36 cellular contexts compared by ENCODE assay signal in genomic region chr13:100110269-100110668, GRCh38.
"Had no signal": no experiment of that assay in that cellular context is flagged by ENCODE, and none has a peak within 500 bp of the region (broad histone marks: within the 10 kb centered on the region; RNA-seq: fewer than 3 reads in every experiment).

No MANE protein-coding gene starts in this region.

- H3K27me3 ChIP-seq: ascending aorta, cardiac muscle cell had no signal

- H3K9me3 Mint-ChIP-seq: activated B cell treated with CpG ODN at 0.5 μM for 24 hours; activated CD4-positive, alpha-beta memory T cell treated with anti-CD3 and anti-CD28 coated beads for 36 hours; activated CD4-positive, alpha-beta T cell treated with anti-CD3 and anti-CD28 coated beads, Interleukin-2, amount 10 ng/mL, durations not matched to agents 24 days and 14 days; activated CD8-positive, alpha-beta T cell treated with anti-CD3 and anti-CD28 coated beads for 36 hours; activated naive CD4-positive, alpha-beta T cell treated with anti-CD3 and anti-CD28 coated beads, Interleukin-2, amount 10 ng/mL, durations not matched to agents 7 days and 5 days; activated naive CD4-positive, alpha-beta T cell treated with anti-CD3 and anti-CD28 coated beads, Interleukin-2, amount 50 U/mL, for 24 hours; activated naive CD8-positive, alpha-beta T cell treated with anti-CD3 and anti-CD28 coated beads, Interleukin-2, amount 10 ng/mL, durations not matched to agents 7 days and 5 days; activated naive CD8-positive, alpha-beta T cell treated with anti-CD3 and anti-CD28 coated beads, Interleukin-2, amount 50 U/mL, for 24 hours; activated T-cell treated with anti-CD3 and anti-CD28 coated beads, Interleukin-2, amount 50 U/mL, for 24 hours; activated T-helper 2 cell treated with anti-CD3 and anti-CD28 coated beads, Interferon-gamma antibody, Interleukin-2, Interleukin-4, amounts not matched to agents 10 μg/mL and 5 μg/mL and 100 μg/mL, durations not matched to agents 14 hours and 24 hours and 36 hours; brain; central memory CD8-positive, alpha-beta T cell; T-helper 1 cell treated with Interleukin-12 subunit alpha and Interleukin-12 subunit beta and Interleukin-4 antibody, amounts not matched to agents 30 μg/mL and 1 μg/mL, for 36 hours; T-helper 2 cell treated with Interferon-gamma antibody and Interleukin-4, amounts not matched to agents 5 μg/mL and 100 μg/mL, for 36 hours had no signal

- H3K27ac ChIP-seq: ascending aorta, cardiac muscle cell, VCaP had no signal

- H3K4me1 ChIP-seq: ascending aorta had no signal

- ATAC-seq: activated CD8-positive, alpha-beta T cell treated with anti-CD3 and anti-CD28 coated beads for 36 hours; activated naive CD8-positive, alpha-beta T cell treated with anti-CD3 and anti-CD28 coated beads, Interleukin-2, amount 50 U/mL, for 24 hours had no signal

- H3K27me3 Mint-ChIP-seq: activated B cell treated with CpG ODN at 0.5 μM for 24 hours; activated CD4-positive, alpha-beta memory T cell treated with anti-CD3 and anti-CD28 coated beads for 36 hours; activated CD4-positive, alpha-beta T cell treated with anti-CD3 and anti-CD28 coated beads, Interleukin-2, amount 10 ng/mL, durations not matched to agents 24 days and 14 days; activated CD8-positive, alpha-beta T cell treated with anti-CD3 and anti-CD28 coated beads for 36 hours; activated naive CD4-positive, alpha-beta T cell treated with anti-CD3 and anti-CD28 coated beads, Interleukin-2, amount 10 ng/mL, durations not matched to agents 7 days and 5 days; activated naive CD4-positive, alpha-beta T cell treated with anti-CD3 and anti-CD28 coated beads, Interleukin-2, amount 50 U/mL, for 24 hours; activated naive CD8-positive, alpha-beta T cell; activated naive CD8-positive, alpha-beta T cell treated with anti-CD3 and anti-CD28 coated beads, Interleukin-2, amount 10 ng/mL, durations not matched to agents 7 days and 5 days; activated naive CD8-positive, alpha-beta T cell treated with anti-CD3 and anti-CD28 coated beads, Interleukin-2, amount 50 U/mL, for 24 hours; activated T-cell treated with anti-CD3 and anti-CD28 coated beads, Interleukin-2, amount 50 U/mL, for 24 hours; brain; central memory CD8-positive, alpha-beta T cell had no signal

- H3K4me3 ChIP-seq: ascending aorta, cardiac muscle cell had no signal

- H3K9me3 ChIP-seq: ascending aorta had no signal

- FAIRE-seq: bronchial epithelial cell, TTC549 had no signal

- H3K4me3 Mint-ChIP-seq: activated B cell treated with CpG ODN at 0.5 μM for 24 hours; activated CD4-positive, alpha-beta memory T cell treated with anti-CD3 and anti-CD28 coated beads for 36 hours; activated CD4-positive, alpha-beta T cell treated with anti-CD3 and anti-CD28 coated beads, Interleukin-2, amount 10 ng/mL, durations not matched to agents 24 days and 14 days; activated CD8-positive, alpha-beta T cell treated with anti-CD3 and anti-CD28 coated beads for 36 hours; activated naive CD4-positive, alpha-beta T cell treated with anti-CD3 and anti-CD28 coated beads, Interleukin-2, amount 10 ng/mL, durations not matched to agents 7 days and 5 days; activated naive CD4-positive, alpha-beta T cell treated with anti-CD3 and anti-CD28 coated beads, Interleukin-2, amount 50 U/mL, for 24 hours; activated naive CD8-positive, alpha-beta T cell; activated naive CD8-positive, alpha-beta T cell treated with anti-CD3 and anti-CD28 coated beads, Interleukin-2, amount 10 ng/mL, durations not matched to agents 7 days and 5 days; activated naive CD8-positive, alpha-beta T cell treated with anti-CD3 and anti-CD28 coated beads, Interleukin-2, amount 50 U/mL, for 24 hours; activated T-cell treated with anti-CD3 and anti-CD28 coated beads, Interleukin-2, amount 50 U/mL, for 24 hours; brain; central memory CD8-positive, alpha-beta T cell; T-helper 1 cell treated with Interleukin-12 subunit alpha and Interleukin-12 subunit beta and Interleukin-4 antibody, amounts not matched to agents 30 μg/mL and 1 μg/mL, for 36 hours; T-helper 2 cell treated with Interferon-gamma antibody and Interleukin-4, amounts not matched to agents 5 μg/mL and 100 μg/mL, for 36 hours had no signal

- DNase-seq: activated B cell treated with CpG ODN at 0.5 μM for 24 hours; activated CD4-positive, alpha-beta memory T cell treated with anti-CD3 and anti-CD28 coated beads for 36 hours; activated CD4-positive, alpha-beta T cell treated with anti-CD3 and anti-CD28 coated beads for 4 hours; activated CD4-positive, alpha-beta T cell treated with anti-CD3 and anti-CD28 coated beads, Interleukin-2, amount 10 ng/mL, durations not matched to agents 24 days and 14 days; activated CD4-positive, alpha-beta T cell treated with anti-CD3 and anti-CD28 coated beads, Interleukin-2, amount 50 U/mL, for 1 hour; activated CD4-positive, alpha-beta T cell treated with anti-CD3 and anti-CD28 coated beads, Interleukin-2, amount 50 U/mL, for 4 hours; activated CD4-positive, CD25-positive, alpha-beta regulatory T cell treated with anti-CD3 and anti-CD28 coated beads, Interleukin-2, amount 50 U/mL, for 72 hours; activated CD8-positive, alpha-beta memory T cell treated with anti-CD3 and anti-CD28 coated beads, Interleukin-2, amount 50 U/mL, for 48 hours; activated CD8-positive, alpha-beta T cell treated with anti-CD3 and anti-CD28 coated beads for 36 hours; activated effector memory CD4-positive, alpha-beta T cell treated with Interleukin-2 at 50 U/mL for 16 hours; activated gamma-delta T cell; activated naive CD4-positive, alpha-beta T cell treated with anti-CD3 and anti-CD28 coated beads, Interleukin-2, amount 10 ng/mL, durations not matched to agents 7 days and 5 days; activated naive CD4-positive, alpha-beta T cell treated with Interleukin-2 at 50 U/mL for 16 hours; activated naive CD8-positive, alpha-beta T cell treated with anti-CD3 and anti-CD28 coated beads, Interleukin-2, amount 10 ng/mL, durations not matched to agents 7 days and 5 days; activated naive CD8-positive, alpha-beta T cell treated with anti-CD3 and anti-CD28 coated beads, Interleukin-2, amount 50 U/mL, for 24 hours; activated T-cell treated with anti-CD3 and anti-CD28 coated beads, Interleukin-2, amount 50 U/mL, for 24 hours; activated T-cell treated with anti-CD3 and anti-CD28 coated beads, Interleukin-2, amount 50 U/mL, for 48 hours; amygdala; anterior cingulate cortex; caudate nucleus; cerebellar nuclear complex; T-helper 1 cell; T-helper 2 cell; T-helper 9 cell had no signal

- H3K27ac Mint-ChIP-seq: activated B cell treated with CpG ODN at 0.5 μM for 24 hours; activated CD4-positive, alpha-beta memory T cell treated with anti-CD3 and anti-CD28 coated beads for 36 hours; activated CD4-positive, alpha-beta T cell treated with anti-CD3 and anti-CD28 coated beads, Interleukin-2, amount 10 ng/mL, durations not matched to agents 24 days and 14 days; activated CD8-positive, alpha-beta T cell treated with anti-CD3 and anti-CD28 coated beads for 36 hours; activated naive CD4-positive, alpha-beta T cell treated with anti-CD3 and anti-CD28 coated beads, Interleukin-2, amount 10 ng/mL, durations not matched to agents 7 days and 5 days; activated naive CD4-positive, alpha-beta T cell treated with anti-CD3 and anti-CD28 coated beads, Interleukin-2, amount 50 U/mL, for 24 hours; activated naive CD8-positive, alpha-beta T cell; activated naive CD8-positive, alpha-beta T cell treated with anti-CD3 and anti-CD28 coated beads, Interleukin-2, amount 10 ng/mL, durations not matched to agents 7 days and 5 days; activated naive CD8-positive, alpha-beta T cell treated with anti-CD3 and anti-CD28 coated beads, Interleukin-2, amount 50 U/mL, for 24 hours; activated T-cell treated with anti-CD3 and anti-CD28 coated beads, Interleukin-2, amount 50 U/mL, for 24 hours; activated T-helper 2 cell treated with anti-CD3 and anti-CD28 coated beads, Interferon-gamma antibody, Interleukin-2, Interleukin-4, amounts not matched to agents 10 μg/mL and 5 μg/mL and 100 μg/mL, durations not matched to agents 14 hours and 24 hours and 36 hours; brain; T-helper 1 cell treated with Interleukin-12 subunit alpha and Interleukin-12 subunit beta and Interleukin-4 antibody, amounts not matched to agents 30 μg/mL and 1 μg/mL, for 36 hours; T-helper 2 cell treated with Interferon-gamma antibody and Interleukin-4, amounts not matched to agents 5 μg/mL and 100 μg/mL, for 36 hours had no signal

- H3K4me1 Mint-ChIP-seq: activated CD4-positive, alpha-beta T cell treated with anti-CD3 and anti-CD28 coated beads, Interleukin-2, amount 10 ng/mL, durations not matched to agents 24 days and 14 days; activated naive CD4-positive, alpha-beta T cell treated with anti-CD3 and anti-CD28 coated beads, Interleukin-2, amount 50 U/mL, for 24 hours; brain; central memory CD8-positive, alpha-beta T cell had no signal
